Comparison of ENCODE assay signal across 8 cellular contexts in genomic region chr1:212792396-212792908, GRCh38. TPM values are rescaled to one million over a fixed set of nuclear protein-coding genes. Genes with fewer than 3 reads are reported as not detected.
DNase-seq lines count a peak whose midpoint lies in the region; ATAC-seq and TF ChIP-seq lines count a peak whose summit lies in the region.

No MANE protein-coding gene starts in this region.

- DNase-seq in GM23338 (ENCODE audit: low spot score) = no peak
- no peak for DNase-seq in fibroblast of the aortic adventitia (ENCODE audit: low read depth)
- no peak for DNase-seq in gastrocnemius medialis
- no peak for DNase-seq in SHP77 treated with DMSO at 0.1 percent for 48 hours (lab: John Stamatoyannopoulos, UW)
- no peak for DNase-seq in 8988T
- DNase-seq in stimulated activated CD4-positive, alpha-beta T cell treated with anti-CD3 and anti-CD28 coated beads, Interleukin-1b, Interleukin-23, amount 100 ng/mL, for 48 hours = no peak

- H3K4me2 ChIP-seq in GM23338 = peak overlapping the region; percentile 84
- H3K4me2 ChIP-seq in SU-DHL-6 (ENCODE audit: low read depth, low read length, poor library complexity, severe bottlenecking) = peak overlapping the region; percentile 83

- H3K4me1 Mint-ChIP-seq in GM23338 = peaks cover 18% of the 10 kb centered on the region

- TF ChIP-seq CTCF in GM23338 (conservative IDR thresholded peaks at IDR 0.05; ENCODE audit: low read depth in 2 of 2) (no peak), SU-DHL-6 (IDR thresholded peaks at IDR 0.05; ENCODE audit: insufficient read depth, low read length, poor library complexity, severe bottlenecking) (no peak), fibroblast of the aortic adventitia (IDR thresholded peaks at IDR 0.05; ENCODE audit: insufficient read depth, low read length) (no peak), gastrocnemius medialis (IDR thresholded peaks at IDR 0.05 in 4 of 5, conservative IDR thresholded peaks at IDR 0.05 in 1 of 5) (no peak)

- in situ Hi-C loops in gastrocnemius medialis (cut with MboI; ENCODE audit: low sequenced_read_pairs in 4 of 4) = loop anchor here in 1 of 4 donors (10.0 kb wide), 2 partner anchors 128 to 222 kb away; partner anchors contain the start of gene ANGEL2

- H2AFZ ChIP-seq in GM23338 (peak overlapping the region; percentile 95), SU-DHL-6 (ENCODE audit: low read depth, low read length, severe bottlenecking) (peak overlapping the region; percentile 90)

- H3K9me3 ChIP-seq in SU-DHL-6 (ENCODE audit: insufficient read depth, low read length) (no peaks in the 10 kb centered on the region), gastrocnemius medialis (no peaks in the 10 kb centered on the region)

- peaks cover 17% of the 10 kb centered on the region for H3K4me1 ChIP-seq in GM23338 (ENCODE audit: insufficient read depth)
- H3K4me1 ChIP-seq in gastrocnemius medialis = peaks cover 13 to 23% of the 10 kb centered on the region in 2 donors

- H3K36me3 Mint-ChIP-seq in GM23338 (ENCODE audit: low read depth) = peaks cover 12% of the 10 kb centered on the region; the same call in 2 of the 3 replicates

- peak overlapping the region; percentile 86 for H3K4me3 Mint-ChIP-seq in GM23338

- H3K4me3 ChIP-seq in GM23338 (peak overlapping the region; percentile 96), SU-DHL-6 (ENCODE audit: insufficient read depth, low read length, poor library complexity, severe bottlenecking) (peak overlapping the region; percentile 98), fibroblast of the aortic adventitia (ENCODE audit: low read depth, low read length) (peak overlapping the region; percentile 96), gastrocnemius medialis (peak overlapping the region; percentile 76 to 98 (median 94))

- intact Hi-C loops in gastrocnemius medialis (cut with DNase I; ENCODE audit: low total_unique reads) = loop anchor here (5.0 kb wide), 2 partner anchors 65 to 225 kb away; partner anchors contain the start of genes ANGEL2 and FLVCR1

- H3K9ac ChIP-seq in SU-DHL-6 (ENCODE audit: low read length) = peak overlapping the region; percentile 97

- no peaks in the 10 kb centered on the region for H3K9me2 ChIP-seq in GM23338 (ENCODE audit: insufficient read depth)
- no peaks in the 10 kb centered on the region for H3K9me2 ChIP-seq in SU-DHL-6 (replicated peaks; ENCODE audit: insufficient read depth, low read length)

- peak overlapping the region; percentile 86 for H3K27ac Mint-ChIP-seq in GM23338

- H3K36me3 ChIP-seq in GM23338 (ENCODE audit: insufficient read depth) (peaks cover 7% of the 10 kb centered on the region; the same call in 1 of the 2 replicates), SU-DHL-6 (ENCODE audit: low read length) (peaks cover 19% of the 10 kb centered on the region), gastrocnemius medialis (peaks cover 0 to 19% of the 10 kb centered on the region in 2 donors)

- H3K27ac ChIP-seq in GM23338 (ENCODE audit: low read depth) (peak overlapping the region; percentile 90), SU-DHL-6 (ENCODE audit: low read depth, low read length) (peak overlapping the region; percentile 78), gastrocnemius medialis (peak overlapping the region; percentile 87 to 96 (median 90))

- ATAC-seq in GM23338 (no peak; the same call in 2 of the 3 replicates), gastrocnemius medialis (no peak), GM18873 (IDR thresholded peaks at IDR 0.05; ENCODE audit: low FRiP score, unreplicated experiment) (no peak)

- H3K9me3 Mint-ChIP-seq in GM23338 = no peaks in the 10 kb centered on the region; the same call in 1 of the 3 replicates

- peaks cover 8% of the 10 kb centered on the region; the same call in 1 of the 2 replicates for H3F3A ChIP-seq in GM23338 (replicated peaks; ENCODE audit: low read depth)
- peaks cover 26% of the 10 kb centered on the region for H3F3A ChIP-seq in SU-DHL-6 (ENCODE audit: insufficient read depth)

- H4K20me1 ChIP-seq in GM23338 (replicated peaks; ENCODE audit: insufficient read depth) = no peaks in the 10 kb centered on the region; the same call in 1 of the 2 replicates
- no peaks in the 10 kb centered on the region for H4K20me1 ChIP-seq in SU-DHL-6 (ENCODE audit: low read depth, low read length)

- no peak for TF ChIP-seq POLR2A in gastrocnemius medialis (IDR thresholded peaks at IDR 0.05)

- H3K27me3 ChIP-seq in GM23338 (ENCODE audit: insufficient read depth) = no peaks in the 10 kb centered on the region
- H3K27me3 ChIP-seq in SU-DHL-6 (ENCODE audit: low read length) = no peaks in the 10 kb centered on the region
- H3K27me3 ChIP-seq in gastrocnemius medialis = no peaks in the 10 kb centered on the region

- H3K79me2 ChIP-seq in GM23338 (replicated peaks; ENCODE audit: insufficient read depth) (peaks cover 41% of the 10 kb centered on the region), SU-DHL-6 (ENCODE audit: insufficient read depth, low read length) (peaks cover 55% of the 10 kb centered on the region)

- peaks cover 9% of the 10 kb centered on the region for H3K27me3 Mint-ChIP-seq in GM23338 (ENCODE audit: insufficient read depth, low read depth, poor library complexity)

TF ChIP-seq in GM23338, 12 proteins besides CTCF, POLR2A, EP300 and RAD21 (continues in another document):
- TF ChIP-seq JUNB (IDR thresholded peaks at IDR 0.05; ENCODE audit: unreplicated experiment) (no peak), ZNF114 (CRISPR knock-in tag; IDR thresholded peaks at IDR 0.05) (no peak), STAT1 (IDR thresholded peaks at IDR 0.05; ENCODE audit: unreplicated experiment) (no peak), EZH2 (IDR thresholded peaks at IDR 0.05; ENCODE audit: low read depth, unreplicated experiment) (no peak), REST (IDR thresholded peaks at IDR 0.05; ENCODE audit: unreplicated experiment) (no peak)

RNA-seq across cellular contexts. Expression of gene TATDN3, which starts 0.8 kb away (rescaled TPM):
- 10.9 and 23.7 TPM in 2 replicates for total RNA-seq in GM23338 (2014; rRNA removed; shearing (Covaris generic))
- 17.9 and 24.2 TPM in 2 replicates for polyA plus RNA-seq in GM23338 (2016; fragmentation: Nextera tagmentation; extraction: Ambion mirVana)
- 9.2 and 15.0 TPM in 2 replicates for total RNA-seq in fibroblast of the aortic adventitia (ENCODE audit: low replicate concordance)
- 10 to 100 TPM; 19.5 to 27.3 (median 25.6) TPM for total RNA-seq in gastrocnemius medialis

RNA-seq across cellular contexts. Expression of gene NSL1, which starts 0.9 kb away (rescaled TPM):
- 61.0 and 96.8 TPM in 2 replicates for total RNA-seq in GM23338 (2014; rRNA removed; shearing (Covaris generic))
- polyA plus RNA-seq in GM23338 (2016; fragmentation: Nextera tagmentation; extraction: Ambion mirVana) = 93.5 and 102 TPM in 2 replicates
- total RNA-seq in fibroblast of the aortic adventitia (ENCODE audit: low replicate concordance) (15.9 and 41.1 TPM in 2 replicates), gastrocnemius medialis (10 to 100 TPM; 21.3 to 42.6 (median 28.2) TPM)

RNA-seq across cellular contexts. Expression of gene SPATA45, which starts 55.0 kb away (rescaled TPM):
- total RNA-seq in GM23338 (2014; rRNA removed; shearing (Covaris generic)) = not detected in 2 replicates
- not detected in 2 replicates for polyA plus RNA-seq in GM23338 (2016; fragmentation: Nextera tagmentation; extraction: Ambion mirVana)
- total RNA-seq in fibroblast of the aortic adventitia (ENCODE audit: low replicate concordance) (not detected in 2 replicates), gastrocnemius medialis (not detected)
